9 cellular contexts compared by ENCODE assay signal in genomic region chr10:13686331-13686752, GRCh38.
A peak's percentile ranks its signal among the peaks of the same experiment; 100 is the strongest.
DNase-seq lines count a peak whose midpoint lies in the region; ATAC-seq and TF ChIP-seq lines count a peak whose summit lies in the region.
"Had no signal": no experiment of that assay in that cellular context is flagged by ENCODE, and none has a peak within 500 bp of the region (broad histone marks: within the 10 kb centered on the region; RNA-seq: fewer than 3 reads in every experiment).

No MANE protein-coding gene starts in this region.

- peak overlapping the region; percentile 67 for H3K27ac Mint-ChIP-seq in type B pancreatic cell
- H3K27ac Mint-ChIP-seq: activated CD8-positive, alpha-beta T cell treated with anti-CD3 and anti-CD28 coated beads for 36 hours had no signal

- no peaks in the 10 kb centered on the region for H3K9me3 Mint-ChIP-seq in type B pancreatic cell
- H3K9me3 Mint-ChIP-seq: activated CD8-positive, alpha-beta T cell treated with anti-CD3 and anti-CD28 coated beads for 36 hours had no signal

- peak overlapping the region; percentile 73 for H3K4me2 ChIP-seq in OCI-LY3 (ENCODE audit: low read length)

- H3K4me1 ChIP-seq in OCI-LY3 (ENCODE audit: low read length) = peaks cover 48% of the 10 kb centered on the region
- H3K4me1 ChIP-seq in muscle layer of colon (ENCODE audit: insufficient read depth, low read length) = peaks cover 52% of the 10 kb centered on the region
- H3K4me1 ChIP-seq in body of pancreas = peaks cover 18% of the 10 kb centered on the region

- no peaks in the 10 kb centered on the region for H3K9me3 ChIP-seq in OCI-LY3 (ENCODE audit: insufficient read depth, low read length)
- H3K9me3 ChIP-seq in muscle layer of colon (ENCODE audit: low read length) = no peaks in the 10 kb centered on the region
- H3K9me3 ChIP-seq in body of pancreas = no peaks in the 10 kb centered on the region

- H4K20me1 ChIP-seq in OCI-LY3 (ENCODE audit: insufficient read depth, low read length) = peaks cover 8% of the 10 kb centered on the region

- H3K4me3 ChIP-seq in OCI-LY3 (ENCODE audit: low read length) (peak overlapping the region; percentile 45), muscle layer of colon (ENCODE audit: low read depth in 1 of 2, low read length in 2 of 2) (no peak overlapping the region), body of pancreas (no peak overlapping the region)

- H3K36me3 ChIP-seq in OCI-LY3 (replicated peaks; ENCODE audit: low read depth, low read length) (peaks cover 43% of the 10 kb centered on the region), muscle layer of colon (ENCODE audit: insufficient read depth, low read length) (peaks cover 20% of the 10 kb centered on the region), body of pancreas (replicated peaks in 1 of 2; ENCODE audit: insufficient read depth in 1 of 2, low read depth in 2 of 2) (peaks cover 0 to under 1% of the 10 kb centered on the region in 2 donors)

- H3K4me1 Mint-ChIP-seq in type B pancreatic cell (ENCODE audit: unreplicated experiment) = peaks cover 41% of the 10 kb centered on the region

- H3K27ac ChIP-seq in OCI-LY3 (ENCODE audit: low read length) (peak overlapping the region; percentile 80), epithelial cell of prostate (peak overlapping the region; percentile 54), muscle layer of colon (ENCODE audit: low read depth, low read length) (peak overlapping the region; percentile 62), body of pancreas (peak overlapping the region in 2 of 4 donors; percentile 9 to 18)

- no peak for ATAC-seq in body of pancreas
- no peak for ATAC-seq in HG02678 (IDR thresholded peaks at IDR 0.05; ENCODE audit: unreplicated experiment)
- ATAC-seq: activated CD8-positive, alpha-beta T cell treated with anti-CD3 and anti-CD28 coated beads for 36 hours had no signal

- no peak for TF ChIP-seq POLR2A in body of pancreas (IDR thresholded peaks at IDR 0.05)

- intact Hi-C loops in body of pancreas (cut with DNase I) = no loop called here

- TF ChIP-seq CTCF in OCI-LY3 (IDR thresholded peaks at IDR 0.05; ENCODE audit: low read depth, low read length) (no peak), type B pancreatic cell (conservative IDR thresholded peaks at IDR 0.05) (no peak), body of pancreas (IDR thresholded peaks at IDR 0.05) (no peak)

- no peaks in the 10 kb centered on the region for H3K27me3 ChIP-seq in OCI-LY3 (ENCODE audit: low read depth, low read length)
- H3K27me3 ChIP-seq in muscle layer of colon (ENCODE audit: control insufficient read depth in 1 of 2, insufficient read depth in 2 of 2, low read length in 2 of 2) = no peaks in the 10 kb centered on the region
- H3K27me3 ChIP-seq in body of pancreas = no peaks in the 10 kb centered on the region

- H3K9ac ChIP-seq in OCI-LY3 (ENCODE audit: low read length) (peak overlapping the region; percentile 42), muscle layer of colon (ENCODE audit: low read length) (peak overlapping the region; percentile 47)

- H2AFZ ChIP-seq in OCI-LY3 (ENCODE audit: low read depth, low read length) = no peak overlapping the region

- peaks cover 52% of the 10 kb centered on the region for H3K79me2 ChIP-seq in OCI-LY3 (ENCODE audit: low read length)

- WGBS in body of pancreas, 2 donors = 65 to 79% methylated on average over 5 of the region's 5 CpGs

- no peak overlapping the region for H3K4me3 Mint-ChIP-seq in type B pancreatic cell
- H3K4me3 Mint-ChIP-seq: activated CD8-positive, alpha-beta T cell treated with anti-CD3 and anti-CD28 coated beads for 36 hours had no signal

- no peaks in the 10 kb centered on the region for H3K27me3 Mint-ChIP-seq in type B pancreatic cell
- H3K27me3 Mint-ChIP-seq: activated CD8-positive, alpha-beta T cell treated with anti-CD3 and anti-CD28 coated beads for 36 hours had no signal

- H3K36me3 Mint-ChIP-seq in type B pancreatic cell = peaks cover 29% of the 10 kb centered on the region

- DNase-seq in epithelial cell of prostate (ENCODE audit: low read depth, low spot score) = no peak
- no peak for DNase-seq in type B pancreatic cell (ENCODE audit: extremely low spot score, unreplicated experiment)
- DNase-seq in body of pancreas = no peak
- DNase-seq in NCI-H345 treated with DMSO at 0.1 percent for 48 hours (lab: John Stamatoyannopoulos, UW; ENCODE audit: unreplicated experiment) = no peak
- DNase-seq: activated CD8-positive, alpha-beta T cell treated with anti-CD3 and anti-CD28 coated beads for 36 hours; NCI-H2081 had no signal
